In genomic region chr6:116369540-116370327, GRCh38 we compare ENCODE assay signal across 8 cellular contexts. TPM values are rescaled to one million over a fixed set of nuclear protein-coding genes. Genes with fewer than 3 reads are reported as not detected.
A peak's percentile ranks its signal among the peaks of the same experiment; 100 is the strongest.
DNase-seq lines count a peak whose midpoint lies in the region; ATAC-seq lines count a peak whose summit lies in the region.

No MANE protein-coding gene starts in this region.

- CTCF ChIA-PET in activated CD8-positive, alpha-beta memory T cell treated with anti-CD3 and anti-CD28 coated beads, Interleukin-2, amount 10 ng/mL, durations not matched to agents 7 days and 5 days (lab: Charles Lee) = interaction anchor here (0.6 to 1.7 kb wide), 3 partner anchors 20 to 82 kb away, joined by 3 to 5 read pairs (median 5); no protein-coding TSS in a partner anchor

- H3K4me1 Mint-ChIP-seq in activated CD8-positive, alpha-beta memory T cell treated with anti-CD3 and anti-CD28 coated beads, Interleukin-2, amount 10 ng/mL, durations not matched to agents 7 days and 5 days = peaks cover 30% of the 10 kb centered on the region
- H3K4me1 Mint-ChIP-seq in T-helper 17 cell = peaks cover 24% of the 10 kb centered on the region

- peaks cover 25% of the 10 kb centered on the region for H3K27me3 Mint-ChIP-seq in activated CD8-positive, alpha-beta memory T cell treated with anti-CD3 and anti-CD28 coated beads, Interleukin-2, amount 10 ng/mL, durations not matched to agents 7 days and 5 days
- no peaks in the 10 kb centered on the region for H3K27me3 Mint-ChIP-seq in T-helper 17 cell

- H3K4me3 ChIP-seq in iPS-11a (ENCODE audit: low read depth, low read length) = peak overlapping the region; percentile 56

- peak overlapping the region; percentile 70 for H3K27ac ChIP-seq in substantia nigra (ENCODE audit: low read depth, low read length, poor library complexity, severe bottlenecking)

- no peak for DNase-seq in activated CD8-positive, alpha-beta memory T cell treated with anti-CD3 and anti-CD28 coated beads, Interleukin-2, amount 10 ng/mL, durations not matched to agents 7 days and 5 days
- DNase-seq in activated CD8-positive, alpha-beta memory T cell treated with anti-CD3 and anti-CD28 coated beads, Interleukin-2, amount 50 U/mL, for 4 hours = no peak
- DNase-seq in T-helper 17 cell (no peak), substantia nigra (lab: John Stamatoyannopoulos, UW) (no peak), NCI-H446 treated with DMSO at 0.1 percent for 48 hours (lab: John Stamatoyannopoulos, UW) (no peak), ecto neural progenitor cell (ENCODE audit: low spot score) (no peak)

- no peaks in the 10 kb centered on the region for H3K36me3 Mint-ChIP-seq in activated CD8-positive, alpha-beta memory T cell treated with anti-CD3 and anti-CD28 coated beads, Interleukin-2, amount 10 ng/mL, durations not matched to agents 7 days and 5 days
- no peaks in the 10 kb centered on the region for H3K36me3 Mint-ChIP-seq in T-helper 17 cell (ENCODE audit: low read depth)

- no peaks in the 10 kb centered on the region for H3K9me3 ChIP-seq in T-helper 17 cell (ENCODE audit: control insufficient read depth, low read length, poor library complexity, severe bottlenecking)

- H3K4me3 Mint-ChIP-seq in activated CD8-positive, alpha-beta memory T cell treated with anti-CD3 and anti-CD28 coated beads, Interleukin-2, amount 10 ng/mL, durations not matched to agents 7 days and 5 days = peak overlapping the region; percentile 75
- H3K4me3 Mint-ChIP-seq in T-helper 17 cell = peak overlapping the region; percentile 92

- H3K9me3 Mint-ChIP-seq in activated CD8-positive, alpha-beta memory T cell treated with anti-CD3 and anti-CD28 coated beads, Interleukin-2, amount 10 ng/mL, durations not matched to agents 7 days and 5 days (ENCODE audit: low read depth) = no peaks in the 10 kb centered on the region

- ATAC-seq in activated CD8-positive, alpha-beta memory T cell treated with anti-CD3 and anti-CD28 coated beads, Interleukin-2, amount 10 ng/mL, durations not matched to agents 7 days and 5 days = no peak
- peak; percentile 36 for ATAC-seq in HG02642 (IDR thresholded peaks at IDR 0.05; ENCODE audit: poor library complexity, unreplicated experiment)
- peak; percentile 11 for ATAC-seq in T-helper 17 cell

- no peak overlapping the region for H3K27ac Mint-ChIP-seq in activated CD8-positive, alpha-beta memory T cell treated with anti-CD3 and anti-CD28 coated beads, Interleukin-2, amount 10 ng/mL, durations not matched to agents 7 days and 5 days
- H3K27ac Mint-ChIP-seq in T-helper 17 cell = peak overlapping the region; percentile 92

RNA-seq across cellular contexts. Expression of gene DSE, which starts 1.0 kb away (rescaled TPM):
- total RNA-seq in activated CD8-positive, alpha-beta memory T cell treated with anti-CD3 and anti-CD28 coated beads, Interleukin-2, amount 10 ng/mL, durations not matched to agents 7 days and 5 days = 1 to 10 TPM; 5.7 to 7.1 TPM
- 10 to 100 TPM; 19.2 to 32.3 TPM for total RNA-seq in T-helper 17 cell
